Comparison of ENCODE assay signal across 20 cellular contexts in genomic region chr9:23341346-23341745, GRCh38.
"Had no signal": no experiment of that assay in that cellular context is flagged by ENCODE, and none has a peak within 500 bp of the region (broad histone marks: within the 10 kb centered on the region; RNA-seq: fewer than 3 reads in every experiment).

No MANE protein-coding gene starts in this region.

- H3K4me1 Mint-ChIP-seq: activated CD4-positive, alpha-beta T cell treated with anti-CD3 and anti-CD28 coated beads, Interleukin-2, amount 10 ng/mL, durations not matched to agents 24 days and 14 days; activated naive CD8-positive, alpha-beta T cell treated with anti-CD3 and anti-CD28 coated beads, Interleukin-2, amount 10 ng/mL, durations not matched to agents 7 days and 5 days; mesothelial cell of epicardium had no signal

- H3K9me3 ChIP-seq: breast epithelium, right lobe of liver, stomach, testis, upper lobe of right lung had no signal

- H3K4me1 ChIP-seq: ascending aorta, breast epithelium, spleen, stomach, testis, upper lobe of right lung had no signal

- H3K36me3 ChIP-seq: ascending aorta, breast epithelium, right lobe of liver, spleen, stomach, upper lobe of right lung had no signal

- H3K27ac Mint-ChIP-seq: activated CD4-positive, alpha-beta T cell treated with anti-CD3 and anti-CD28 coated beads, Interleukin-2, amount 10 ng/mL, durations not matched to agents 24 days and 14 days; activated CD8-positive, alpha-beta T cell treated with anti-CD3 and anti-CD28 coated beads, Interleukin-2, amount 10 ng/mL, durations not matched to agents 7 days and 5 days; activated naive CD8-positive, alpha-beta T cell treated with anti-CD3 and anti-CD28 coated beads, Interleukin-2, amount 10 ng/mL, durations not matched to agents 7 days and 5 days; activated T-cell treated with anti-CD3 and anti-CD28 coated beads, Interleukin-2, amount 50 U/mL, for 72 hours; dendritic cell treated with granulocyte-macrophage colony-stimulating factor and Interleukin-4, amounts not matched to agents 40 ng/mL and 50 ng/mL, for 4 days; mesothelial cell of epicardium had no signal

- ATAC-seq: activated CD8-positive, alpha-beta T cell treated with anti-CD3 and anti-CD28 coated beads, Interleukin-2, amount 10 ng/mL, durations not matched to agents 7 days and 5 days; activated T-cell treated with anti-CD3 and anti-CD28 coated beads, Interleukin-2, amount 50 U/mL, for 72 hours; left ventricle myocardium superior; upper lobe of right lung had no signal

- H3K36me3 Mint-ChIP-seq: activated naive CD8-positive, alpha-beta T cell treated with anti-CD3 and anti-CD28 coated beads, Interleukin-2, amount 10 ng/mL, durations not matched to agents 7 days and 5 days; mesothelial cell of epicardium had no signal

- DNase-seq: activated CD4-positive, alpha-beta T cell treated with anti-CD3 and anti-CD28 coated beads, Interleukin-2, amount 10 ng/mL, durations not matched to agents 24 days and 14 days; activated CD4-positive, CD25-positive, alpha-beta regulatory T cell; activated CD8-positive, alpha-beta memory T cell treated with anti-CD3 and anti-CD28 coated beads, Interleukin-2, amount 50 U/mL, for 4 hours; activated CD8-positive, alpha-beta T cell treated with anti-CD3 and anti-CD28 coated beads, Interleukin-2, amount 10 ng/mL, durations not matched to agents 7 days and 5 days; activated naive CD8-positive, alpha-beta T cell treated with anti-CD3 and anti-CD28 coated beads, Interleukin-2, amount 10 ng/mL, durations not matched to agents 7 days and 5 days; activated T-cell treated with anti-CD3 and anti-CD28 coated beads, Interleukin-2, amount 50 U/mL, for 72 hours; effector memory CD4-positive, alpha-beta T cell; foreskin melanocyte; head of caudate nucleus; kidney glomerular epithelial cell; left ventricle myocardium superior; right lobe of liver; spleen; stomach; testis; upper lobe of right lung had no signal

- H3K4me3 Mint-ChIP-seq: activated CD4-positive, alpha-beta T cell treated with anti-CD3 and anti-CD28 coated beads, Interleukin-2, amount 10 ng/mL, durations not matched to agents 24 days and 14 days; activated CD8-positive, alpha-beta T cell treated with anti-CD3 and anti-CD28 coated beads, Interleukin-2, amount 10 ng/mL, durations not matched to agents 7 days and 5 days; activated naive CD8-positive, alpha-beta T cell treated with anti-CD3 and anti-CD28 coated beads, Interleukin-2, amount 10 ng/mL, durations not matched to agents 7 days and 5 days; activated T-cell treated with anti-CD3 and anti-CD28 coated beads, Interleukin-2, amount 50 U/mL, for 72 hours; dendritic cell treated with granulocyte-macrophage colony-stimulating factor and Interleukin-4, amounts not matched to agents 40 ng/mL and 50 ng/mL, for 4 days; mesothelial cell of epicardium had no signal

- H3K4me3 ChIP-seq: ascending aorta, breast epithelium, right lobe of liver, spleen, stomach, testis, upper lobe of right lung had no signal

- H3K27ac ChIP-seq: ascending aorta, breast epithelium, spleen, stomach, testis, upper lobe of right lung had no signal

- H3K27me3 ChIP-seq: ascending aorta, breast epithelium, right lobe of liver, spleen, stomach, testis, upper lobe of right lung had no signal

- H3K9me3 Mint-ChIP-seq: activated CD4-positive, alpha-beta T cell treated with anti-CD3 and anti-CD28 coated beads, Interleukin-2, amount 10 ng/mL, durations not matched to agents 24 days and 14 days; dendritic cell treated with granulocyte-macrophage colony-stimulating factor and Interleukin-4, amounts not matched to agents 40 ng/mL and 50 ng/mL, for 4 days had no signal

- H3K27me3 Mint-ChIP-seq: activated CD4-positive, alpha-beta T cell treated with anti-CD3 and anti-CD28 coated beads, Interleukin-2, amount 10 ng/mL, durations not matched to agents 24 days and 14 days; activated naive CD8-positive, alpha-beta T cell treated with anti-CD3 and anti-CD28 coated beads, Interleukin-2, amount 10 ng/mL, durations not matched to agents 7 days and 5 days; dendritic cell treated with granulocyte-macrophage colony-stimulating factor and Interleukin-4, amounts not matched to agents 40 ng/mL and 50 ng/mL, for 4 days had no signal
